Comparison of ENCODE assay signal across 2 cellular contexts in genomic region chr1:10559386-10559785, GRCh38.
TF ChIP-seq lines count a peak whose summit lies in the region.

No MANE protein-coding gene starts in this region.

TF ChIP-seq in GM23338, 12 proteins besides CTCF, POLR2A, EP300 and RAD21:
- TF ChIP-seq, protein P1, sequence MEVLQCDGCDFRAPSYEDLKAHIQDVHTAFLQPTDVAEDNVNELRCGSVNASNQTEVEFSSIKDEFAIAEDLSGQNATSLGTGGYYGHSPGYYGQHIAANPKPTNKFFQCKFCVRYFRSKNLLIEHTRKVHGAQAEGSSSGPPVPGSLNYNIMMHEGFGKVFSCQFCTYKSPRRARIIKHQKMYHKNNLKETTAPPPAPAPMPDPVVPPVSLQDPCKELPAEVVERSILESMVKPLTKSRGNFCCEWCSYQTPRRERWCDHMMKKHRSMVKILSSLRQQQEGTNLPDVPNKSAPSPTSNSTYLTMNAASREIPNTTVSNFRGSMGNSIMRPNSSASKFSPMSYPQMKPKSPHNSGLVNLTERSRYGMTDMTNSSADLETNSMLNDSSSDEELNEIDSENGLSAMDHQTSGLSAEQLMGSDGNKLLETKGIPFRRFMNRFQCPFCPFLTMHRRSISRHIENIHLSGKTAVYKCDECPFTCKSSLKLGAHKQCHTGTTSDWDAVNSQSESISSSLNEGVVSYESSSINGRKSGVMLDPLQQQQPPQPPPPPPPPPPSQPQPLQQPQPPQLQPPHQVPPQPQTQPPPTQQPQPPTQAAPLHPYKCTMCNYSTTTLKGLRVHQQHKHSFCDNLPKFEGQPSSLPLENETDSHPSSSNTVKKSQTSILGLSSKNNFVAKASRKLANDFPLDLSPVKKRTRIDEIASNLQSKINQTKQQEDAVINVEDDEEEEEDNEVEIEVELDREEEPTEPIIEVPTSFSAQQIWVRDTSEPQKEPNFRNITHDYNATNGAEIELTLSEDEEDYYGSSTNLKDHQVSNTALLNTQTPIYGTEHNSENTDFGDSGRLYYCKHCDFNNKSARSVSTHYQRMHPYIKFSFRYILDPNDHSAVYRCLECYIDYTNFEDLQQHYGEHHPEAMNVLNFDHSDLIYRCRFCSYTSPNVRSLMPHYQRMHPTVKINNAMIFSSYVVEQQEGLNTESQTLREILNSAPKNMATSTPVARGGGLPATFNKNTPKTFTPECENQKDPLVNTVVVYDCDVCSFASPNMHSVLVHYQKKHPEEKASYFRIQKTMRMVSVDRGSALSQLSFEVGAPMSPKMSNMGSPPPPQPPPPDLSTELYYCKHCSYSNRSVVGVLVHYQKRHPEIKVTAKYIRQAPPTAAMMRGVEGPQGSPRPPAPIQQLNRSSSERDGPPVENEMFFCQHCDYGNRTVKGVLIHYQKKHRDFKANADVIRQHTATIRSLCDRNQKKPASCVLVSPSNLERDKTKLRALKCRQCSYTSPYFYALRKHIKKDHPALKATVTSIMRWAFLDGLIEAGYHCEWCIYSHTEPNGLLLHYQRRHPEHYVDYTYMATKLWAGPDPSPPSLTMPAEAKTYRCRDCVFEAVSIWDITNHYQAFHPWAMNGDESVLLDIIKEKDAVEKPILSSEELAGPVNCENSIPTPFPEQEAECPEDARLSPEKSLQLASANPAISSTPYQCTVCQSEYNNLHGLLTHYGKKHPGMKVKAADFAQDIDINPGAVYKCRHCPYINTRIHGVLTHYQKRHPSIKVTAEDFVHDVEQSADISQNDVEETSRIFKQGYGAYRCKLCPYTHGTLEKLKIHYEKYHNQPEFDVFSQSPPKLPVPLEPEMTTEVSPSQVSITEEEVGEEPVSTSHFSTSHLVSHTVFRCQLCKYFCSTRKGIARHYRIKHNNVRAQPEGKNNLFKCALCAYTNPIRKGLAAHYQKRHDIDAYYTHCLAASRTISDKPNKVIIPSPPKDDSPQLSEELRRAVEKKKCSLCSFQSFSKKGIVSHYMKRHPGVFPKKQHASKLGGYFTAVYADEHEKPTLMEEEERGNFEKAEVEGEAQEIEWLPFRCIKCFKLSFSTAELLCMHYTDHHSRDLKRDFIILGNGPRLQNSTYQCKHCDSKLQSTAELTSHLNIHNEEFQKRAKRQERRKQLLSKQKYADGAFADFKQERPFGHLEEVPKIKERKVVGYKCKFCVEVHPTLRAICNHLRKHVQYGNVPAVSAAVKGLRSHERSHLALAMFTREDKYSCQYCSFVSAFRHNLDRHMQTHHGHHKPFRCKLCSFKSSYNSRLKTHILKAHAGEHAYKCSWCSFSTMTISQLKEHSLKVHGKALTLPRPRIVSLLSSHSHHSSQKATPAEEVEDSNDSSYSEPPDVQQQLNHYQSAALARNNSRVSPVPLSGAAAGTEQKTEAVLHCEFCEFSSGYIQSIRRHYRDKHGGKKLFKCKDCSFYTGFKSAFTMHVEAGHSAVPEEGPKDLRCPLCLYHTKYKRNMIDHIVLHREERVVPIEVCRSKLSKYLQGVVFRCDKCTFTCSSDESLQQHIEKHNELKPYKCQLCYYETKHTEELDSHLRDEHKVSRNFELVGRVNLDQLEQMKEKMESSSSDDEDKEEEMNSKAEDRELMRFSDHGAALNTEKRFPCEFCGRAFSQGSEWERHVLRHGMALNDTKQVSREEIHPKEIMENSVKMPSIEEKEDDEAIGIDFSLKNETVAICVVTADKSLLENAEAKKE (CRISPR knock-in tag; IDR thresholded peaks at IDR 0.05) = no peak
- TF ChIP-seq NANOG (IDR thresholded peaks at IDR 0.05; ENCODE audit: borderline replicate concordance) = no peak
- no peak for TF ChIP-seq ETS1 (IDR thresholded peaks at IDR 0.05)
- TF ChIP-seq EZH2phosphoT487 (IDR thresholded peaks at IDR 0.05; ENCODE audit: unreplicated experiment) = no peak
- TF ChIP-seq ZNF331 (CRISPR knock-in tag; IDR thresholded peaks at IDR 0.05; ENCODE audit: low read depth) = no peak
- no peak for TF ChIP-seq JUNB (IDR thresholded peaks at IDR 0.05; ENCODE audit: unreplicated experiment)
- no peak for TF ChIP-seq EZH2 (IDR thresholded peaks at IDR 0.05; ENCODE audit: low read depth, unreplicated experiment)
- no peak for TF ChIP-seq STAT1 (IDR thresholded peaks at IDR 0.05; ENCODE audit: unreplicated experiment)
- TF ChIP-seq CREB1 (CRISPR knock-in tag; IDR thresholded peaks at IDR 0.05; ENCODE audit: low read depth) = no peak
- TF ChIP-seq ZNF114 (CRISPR knock-in tag; IDR thresholded peaks at IDR 0.05) = no peak
- TF ChIP-seq REST (IDR thresholded peaks at IDR 0.05; ENCODE audit: unreplicated experiment) = no peak
- no peak for TF ChIP-seq POLR2AphosphoS5 (IDR thresholded peaks at IDR 0.05; ENCODE audit: low read depth)

TF ChIP-seq in WTC11, 78 proteins besides CTCF, POLR2A, EP300 and RAD21 (continued from another document):
- TF ChIP-seq, protein P2, sequence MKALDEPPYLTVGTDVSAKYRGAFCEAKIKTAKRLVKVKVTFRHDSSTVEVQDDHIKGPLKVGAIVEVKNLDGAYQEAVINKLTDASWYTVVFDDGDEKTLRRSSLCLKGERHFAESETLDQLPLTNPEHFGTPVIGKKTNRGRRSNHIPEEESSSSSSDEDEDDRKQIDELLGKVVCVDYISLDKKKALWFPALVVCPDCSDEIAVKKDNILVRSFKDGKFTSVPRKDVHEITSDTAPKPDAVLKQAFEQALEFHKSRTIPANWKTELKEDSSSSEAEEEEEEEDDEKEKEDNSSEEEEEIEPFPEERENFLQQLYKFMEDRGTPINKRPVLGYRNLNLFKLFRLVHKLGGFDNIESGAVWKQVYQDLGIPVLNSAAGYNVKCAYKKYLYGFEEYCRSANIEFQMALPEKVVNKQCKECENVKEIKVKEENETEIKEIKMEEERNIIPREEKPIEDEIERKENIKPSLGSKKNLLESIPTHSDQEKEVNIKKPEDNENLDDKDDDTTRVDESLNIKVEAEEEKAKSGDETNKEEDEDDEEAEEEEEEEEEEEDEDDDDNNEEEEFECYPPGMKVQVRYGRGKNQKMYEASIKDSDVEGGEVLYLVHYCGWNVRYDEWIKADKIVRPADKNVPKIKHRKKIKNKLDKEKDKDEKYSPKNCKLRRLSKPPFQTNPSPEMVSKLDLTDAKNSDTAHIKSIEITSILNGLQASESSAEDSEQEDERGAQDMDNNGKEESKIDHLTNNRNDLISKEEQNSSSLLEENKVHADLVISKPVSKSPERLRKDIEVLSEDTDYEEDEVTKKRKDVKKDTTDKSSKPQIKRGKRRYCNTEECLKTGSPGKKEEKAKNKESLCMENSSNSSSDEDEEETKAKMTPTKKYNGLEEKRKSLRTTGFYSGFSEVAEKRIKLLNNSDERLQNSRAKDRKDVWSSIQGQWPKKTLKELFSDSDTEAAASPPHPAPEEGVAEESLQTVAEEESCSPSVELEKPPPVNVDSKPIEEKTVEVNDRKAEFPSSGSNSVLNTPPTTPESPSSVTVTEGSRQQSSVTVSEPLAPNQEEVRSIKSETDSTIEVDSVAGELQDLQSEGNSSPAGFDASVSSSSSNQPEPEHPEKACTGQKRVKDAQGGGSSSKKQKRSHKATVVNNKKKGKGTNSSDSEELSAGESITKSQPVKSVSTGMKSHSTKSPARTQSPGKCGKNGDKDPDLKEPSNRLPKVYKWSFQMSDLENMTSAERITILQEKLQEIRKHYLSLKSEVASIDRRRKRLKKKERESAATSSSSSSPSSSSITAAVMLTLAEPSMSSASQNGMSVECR (CRISPR knock-in tag; IDR thresholded peaks at IDR 0.05; ENCODE audit: borderline replicate concordance) = no peak
- TF ChIP-seq TEAD4 (CRISPR knock-in tag; IDR thresholded peaks at IDR 0.05) (no peak), TEAD1 (CRISPR knock-in tag; IDR thresholded peaks at IDR 0.05) (no peak), ELF4 (CRISPR knock-in tag; IDR thresholded peaks at IDR 0.05; ENCODE audit: low read depth) (no peak), ZMAT4 (CRISPR knock-in tag; IDR thresholded peaks at IDR 0.05) (no peak), STAT6 (CRISPR knock-in tag; conservative IDR thresholded peaks at IDR 0.05; ENCODE audit: low read depth) (no peak), ETV6 (CRISPR knock-in tag; IDR thresholded peaks at IDR 0.05) (no peak)
- TF ChIP-seq, protein P3, sequence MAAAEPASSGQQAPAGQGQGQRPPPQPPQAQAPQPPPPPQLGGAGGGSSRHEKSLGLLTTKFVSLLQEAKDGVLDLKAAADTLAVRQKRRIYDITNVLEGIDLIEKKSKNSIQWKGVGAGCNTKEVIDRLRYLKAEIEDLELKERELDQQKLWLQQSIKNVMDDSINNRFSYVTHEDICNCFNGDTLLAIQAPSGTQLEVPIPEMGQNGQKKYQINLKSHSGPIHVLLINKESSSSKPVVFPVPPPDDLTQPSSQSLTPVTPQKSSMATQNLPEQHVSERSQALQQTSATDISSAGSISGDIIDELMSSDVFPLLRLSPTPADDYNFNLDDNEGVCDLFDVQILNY (CRISPR knock-in tag; IDR thresholded peaks at IDR 0.05) = no peak
